9 cellular contexts compared by ENCODE assay signal in the genomic region with DNA sequence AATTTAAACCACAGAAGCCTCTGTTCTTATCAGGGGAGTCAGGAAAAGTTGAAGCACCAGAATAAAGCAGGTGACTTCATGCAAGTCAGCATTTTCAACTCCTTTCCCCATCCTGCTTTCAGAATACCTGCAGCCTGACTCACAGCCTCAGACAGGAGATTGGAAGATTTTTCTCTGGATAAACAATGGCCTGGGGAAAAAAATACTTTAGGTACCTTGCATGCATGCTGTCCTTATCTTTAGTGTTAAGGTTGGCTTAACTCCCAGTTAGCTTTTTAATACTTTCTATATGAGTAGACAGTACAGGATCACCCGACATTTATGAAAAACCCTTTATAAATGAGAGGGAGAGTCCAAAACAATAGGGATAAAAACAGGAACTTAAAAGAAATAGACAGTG. TPM values are rescaled to one million over a fixed set of nuclear protein-coding genes. Genes with fewer than 3 reads are reported as not detected.
A peak's percentile ranks its signal among the peaks of the same experiment; 100 is the strongest.
DNase-seq lines count a peak whose midpoint lies in the region; ATAC-seq, FAIRE-seq and TF ChIP-seq lines count a peak whose summit lies in the region.
"Had no signal": no experiment of that assay in that cellular context is flagged by ENCODE, and none has a peak within 500 bp of the region (broad histone marks: within the 10 kb centered on the region; RNA-seq: fewer than 3 reads in every experiment).

No MANE protein-coding gene starts in this region.

- H3K9ac ChIP-seq in kidney (ENCODE audit: low read length in 2 of 2), result no peak overlapping the region

- H3K4me1 ChIP-seq in cardiac muscle cell (ENCODE audit: low read depth) (no peaks in the 10 kb centered on the region), right cardiac atrium (ENCODE audit: control insufficient read depth, insufficient read depth, low read length) (peaks cover 3% of the 10 kb centered on the region), kidney (ENCODE audit: control insufficient read depth in 1 of 2, insufficient read depth in 1 of 2, low read depth in 1 of 2, low read length in 2 of 2) (no peaks in the 10 kb centered on the region)

- 45% methylated on average over 1 of the region's 1 CpG for WGBS in right cardiac atrium

- H3K36me3 ChIP-seq in cardiac muscle cell (no peaks in the 10 kb centered on the region), kidney epithelial cell (ENCODE audit: control insufficient read depth, insufficient read depth, low read length) (no peaks in the 10 kb centered on the region), kidney (ENCODE audit: control insufficient read depth in 1 of 2, insufficient read depth in 2 of 2, low read length in 2 of 2) (no peaks in the 10 kb centered on the region)

- H3K9me3 ChIP-seq in cardiac muscle cell (ENCODE audit: low read depth) (no peaks in the 10 kb centered on the region), right cardiac atrium (ENCODE audit: control insufficient read depth, low read length) (no peaks in the 10 kb centered on the region), kidney (ENCODE audit: control insufficient read depth in 1 of 2, low read length in 2 of 2) (no peaks in the 10 kb centered on the region)

- DNase-seq in cardiac muscle cell (ENCODE audit: low read depth in 1 of 2, low spot score in 1 of 2) (peak in 1 of 2 donors; percentile 85), right cardiac atrium (no peak), astrocyte of the cerebellum (ENCODE audit: low read depth) (peak; percentile 84), kidney epithelial cell (ENCODE audit: low read depth) (peak; percentile 91), urothelium cell line (ENCODE audit: low spot score) (peak; percentile 81), kidney (no peak), pons (ENCODE audit: low spot score) (no peak), activated T-cell treated with anti-CD3 and anti-CD28 coated beads for 4 hours (no peak)
- DNase-seq: activated CD8-positive, alpha-beta memory T cell treated with anti-CD3 and anti-CD28 coated beads for 24 hours had no signal

- intact Hi-C loops in right cardiac atrium (cut with DNase I), result no loop called here
- intact Hi-C loops in kidney (cut with DNase I), result no loop called here

- in situ Hi-C loops in astrocyte of the cerebellum (cut with HindIII; ENCODE audit: low sequenced_read_pairs), result no loop called here

- no peak for TF ChIP-seq CTCF in cardiac muscle cell (IDR thresholded peaks at IDR 0.05; ENCODE audit: low read depth, low read length)
- TF ChIP-seq CTCF in astrocyte of the cerebellum (IDR thresholded peaks at IDR 0.05; ENCODE audit: low read depth, low read length, missing control alignments), result no peak
- no peak for TF ChIP-seq CTCF in kidney epithelial cell (IDR thresholded peaks at IDR 0.05; ENCODE audit: insufficient read depth, low read length, poor library complexity, severe bottlenecking)
- TF ChIP-seq CTCF in kidney (IDR thresholded peaks at IDR 0.05; ENCODE audit: borderline replicate concordance, extremely low read depth, insufficient read depth), result no peak

- H3K27ac ChIP-seq in cardiac muscle cell (peak overlapping the region; percentile 45), right cardiac atrium (ENCODE audit: low read length) (no peak overlapping the region), kidney (ENCODE audit: low read depth in 2 of 2, low read length in 2 of 2) (no peak overlapping the region)

- no peak overlapping the region for H3K4me3 ChIP-seq in cardiac muscle cell
- H3K4me3 ChIP-seq in right cardiac atrium (ENCODE audit: low read length), result no peak overlapping the region
- H3K4me3 ChIP-seq in astrocyte of the cerebellum (ENCODE audit: low read depth, low read length), result no peak overlapping the region
- no peak overlapping the region for H3K4me3 ChIP-seq in kidney epithelial cell (ENCODE audit: low read depth, low read length)
- H3K4me3 ChIP-seq in kidney (ENCODE audit: low read length in 2 of 2), result no peak overlapping the region

- FAIRE-seq in urothelium cell line (lab: Jason Lieb, UNC) (no peak), kidney (lab: Jason Lieb, UNC) (no peak)

- no peaks in the 10 kb centered on the region for H3K27me3 ChIP-seq in cardiac muscle cell
- H3K27me3 ChIP-seq in right cardiac atrium (ENCODE audit: control insufficient read depth, insufficient read depth), result no peaks in the 10 kb centered on the region
- H3K27me3 ChIP-seq in kidney epithelial cell (ENCODE audit: control insufficient read depth, insufficient read depth, low read length), result no peaks in the 10 kb centered on the region

- ATAC-seq in right cardiac atrium, result no peak

RNA-seq across cellular contexts. Expression of gene PAK2, which starts 53.6 kb away (rescaled TPM):
- total RNA-seq in cardiac muscle cell, result 19.1 and 48.6 TPM in 2 replicates
- polyA plus RNA-seq in cardiac muscle cell, result 18.5 and 35.4 TPM in 2 replicates
- total RNA-seq in right cardiac atrium, result 10 to 100 TPM; 47.0 to 84.2 (median 54.0) TPM
- polyA plus RNA-seq in right cardiac atrium, result 21.8 TPM
- total RNA-seq in kidney epithelial cell, result 50.6 and 51.4 TPM in 2 replicates
- total RNA-seq in kidney, result 67.1 TPM
- polyA plus RNA-seq in kidney (ENCODE audit: insufficient read depth, low read depth, low replicate concordance), result 13.4 TPM

Comparison
In these comparisons a context has a peak if more than half of its experiments do, and no peak if none do; other contexts are left out.
1. DNase-seq: peak in astrocyte of the cerebellum (single experiment), kidney epithelial cell (single experiment) and urothelium cell line (single experiment); none in right cardiac atrium (0 of 3), kidney (single experiment), pons (single experiment) and activated T-cell treated with anti-CD3 and anti-CD28 coated beads for 4 hours (single experiment).